In genomic region chr7:98106647-98107312, GRCh38 we compare ENCODE assay signal across 1 cellular context.
TF ChIP-seq lines count a peak whose summit lies in the region.

TSS of gene LMTK2 (plus strand) at chr7:98106862. CDS start at chr7:98107178, 316 bp downstream.

TF ChIP-seq in HepG2, 621 proteins besides CTCF, POLR2A, EP300 and RAD21 (continued from another document and continues in another):
- TF ChIP-seq HDAC6 (IDR thresholded peaks at IDR 0.05; ENCODE audit: low read depth, low read length): no peak
- TF ChIP-seq ZNF766 (CRISPR knock-in tag; IDR thresholded peaks at IDR 0.05; ENCODE audit: borderline replicate concordance): no peak
- no peak for TF ChIP-seq THAP8 (CRISPR knock-in tag; IDR thresholded peaks at IDR 0.05; ENCODE audit: borderline replicate concordance)
- peak; percentile 70 for TF ChIP-seq STAG1 (CRISPR knock-in tag; IDR thresholded peaks at IDR 0.05)
- TF ChIP-seq ZMYM4 (CRISPR knock-in tag; IDR thresholded peaks at IDR 0.05): peak; percentile 97
- TF ChIP-seq SALL1 (CRISPR knock-in tag; IDR thresholded peaks at IDR 0.05): peak; percentile 88
- peak; percentile 53; the same call in 1 of the 2 replicates for TF ChIP-seq MEF2D (CRISPR knock-in tag; IDR thresholded peaks at IDR 0.05)
- TF ChIP-seq PRMT3 (CRISPR knock-in tag; IDR thresholded peaks at IDR 0.05; ENCODE audit: borderline replicate concordance, low read depth): no peak
- no peak for TF ChIP-seq U2AF1 (optimal IDR thresholded peaks at IDR 0.05; ENCODE audit: low read depth, low read length)
- TF ChIP-seq GATA4 (IDR thresholded peaks at IDR 0.05; ENCODE audit: borderline replicate concordance, low read depth): no peak
- TF ChIP-seq ZNF878 (CRISPR knock-in tag; IDR thresholded peaks at IDR 0.05): no peak
- no peak for TF ChIP-seq ZNF577 (CRISPR knock-in tag; IDR thresholded peaks at IDR 0.05; ENCODE audit: borderline replicate concordance, low read depth)
- no peak for TF ChIP-seq NFE2 (CRISPR knock-in tag; IDR thresholded peaks at IDR 0.05)
- TF ChIP-seq RFXAP (CRISPR knock-in tag; IDR thresholded peaks at IDR 0.05; ENCODE audit: borderline replicate concordance): peak; percentile 56; the same call in 1 of the 2 replicates
- 0 out of 2 replicates have a peak, but pooled peaks have one; percentile 53 for TF ChIP-seq ZNF33B (CRISPR knock-in tag; IDR thresholded peaks at IDR 0.05)
- TF ChIP-seq ZNF678 (CRISPR knock-in tag; IDR thresholded peaks at IDR 0.05): no peak; the same call in 1 of the 2 replicates
- TF ChIP-seq ZFP90 (CRISPR knock-in tag; IDR thresholded peaks at IDR 0.05; ENCODE audit: borderline replicate concordance): no peak; the same call in 1 of the 2 replicates
- TF ChIP-seq MIER3 (CRISPR knock-in tag; IDR thresholded peaks at IDR 0.05; ENCODE audit: borderline replicate concordance): peak; percentile 72; the same call in 1 of the 2 replicates
- TF ChIP-seq ETV5 (CRISPR knock-in tag; IDR thresholded peaks at IDR 0.05; ENCODE audit: borderline replicate concordance): no peak
- peak; percentile 77 for TF ChIP-seq HIVEP1 (CRISPR knock-in tag; IDR thresholded peaks at IDR 0.05)
- TF ChIP-seq NFIC (IDR thresholded peaks at IDR 0.05; ENCODE audit: low read length): no peak
- TF ChIP-seq RBFOX2 (IDR thresholded peaks at IDR 0.05; ENCODE audit: low read depth, low read length): peak; percentile 97
- no peak for TF ChIP-seq RBM22 (optimal IDR thresholded peaks at IDR 0.05; ENCODE audit: low read length)
- no peak; the same call in 1 of the 2 replicates for TF ChIP-seq ZNF124 (CRISPR knock-in tag; IDR thresholded peaks at IDR 0.05)
- TF ChIP-seq TGIF2 (CRISPR knock-in tag; IDR thresholded peaks at IDR 0.05): peak; percentile 84; the same call in 1 of the 2 replicates
- no peak for TF ChIP-seq ZFP62 (CRISPR knock-in tag; IDR thresholded peaks at IDR 0.05)
- no peak for TF ChIP-seq ZBTB10 (CRISPR knock-in tag; IDR thresholded peaks at IDR 0.05; ENCODE audit: borderline replicate concordance)
- no peak for TF ChIP-seq ZSCAN22 (CRISPR knock-in tag; IDR thresholded peaks at IDR 0.05)
- no peak for TF ChIP-seq ZNF496 (CRISPR knock-in tag; IDR thresholded peaks at IDR 0.05; ENCODE audit: insufficient replicate concordance)
- TF ChIP-seq ZNF609 (CRISPR knock-in tag; IDR thresholded peaks at IDR 0.05; ENCODE audit: borderline replicate concordance): no peak; the same call in 1 of the 2 replicates
- no peak for TF ChIP-seq FOXJ3 (CRISPR knock-in tag; IDR thresholded peaks at IDR 0.05; ENCODE audit: borderline replicate concordance)
- TF ChIP-seq MAZ (IDR thresholded peaks at IDR 0.05; ENCODE audit: borderline replicate concordance, low read depth, low read length): no peak
- TF ChIP-seq MAZ (CRISPR knock-in tag; IDR thresholded peaks at IDR 0.05; ENCODE audit: low read depth): peak; percentile 54
- TF ChIP-seq YEATS2 (CRISPR knock-in tag; IDR thresholded peaks at IDR 0.05; ENCODE audit: borderline replicate concordance): peak; percentile 88
- TF ChIP-seq PRDM10 (CRISPR knock-in tag; IDR thresholded peaks at IDR 0.05; ENCODE audit: low read depth): no peak
- no peak for TF ChIP-seq ZBTB40 (IDR thresholded peaks at IDR 0.05)
- peak; percentile 61; the same call in 1 of the 2 replicates for TF ChIP-seq ZBTB40 (CRISPR knock-in tag; IDR thresholded peaks at IDR 0.05)
- no peak for TF ChIP-seq DPF2 (CRISPR knock-in tag; IDR thresholded peaks at IDR 0.05; ENCODE audit: borderline replicate concordance, low read depth)
- TF ChIP-seq HNF4A (CRISPR knock-in tag; IDR thresholded peaks at IDR 0.05): no peak
- peak; percentile 36; the same call in 1 of the 2 replicates for TF ChIP-seq GLI4 (CRISPR knock-in tag; IDR thresholded peaks at IDR 0.05; ENCODE audit: borderline replicate concordance)
- no peak for TF ChIP-seq EZH2 (conservative IDR thresholded peaks at IDR 0.05; ENCODE audit: low read depth, low read length)
- TF ChIP-seq KDM2A (CRISPR knock-in tag; IDR thresholded peaks at IDR 0.05; ENCODE audit: borderline replicate concordance, low read depth): peak; percentile 95
- peak; percentile 79 for TF ChIP-seq TBX2 (CRISPR knock-in tag; IDR thresholded peaks at IDR 0.05; ENCODE audit: borderline replicate concordance)
